Comparison of ENCODE assay signal across 8 cellular contexts in the genomic region with DNA sequence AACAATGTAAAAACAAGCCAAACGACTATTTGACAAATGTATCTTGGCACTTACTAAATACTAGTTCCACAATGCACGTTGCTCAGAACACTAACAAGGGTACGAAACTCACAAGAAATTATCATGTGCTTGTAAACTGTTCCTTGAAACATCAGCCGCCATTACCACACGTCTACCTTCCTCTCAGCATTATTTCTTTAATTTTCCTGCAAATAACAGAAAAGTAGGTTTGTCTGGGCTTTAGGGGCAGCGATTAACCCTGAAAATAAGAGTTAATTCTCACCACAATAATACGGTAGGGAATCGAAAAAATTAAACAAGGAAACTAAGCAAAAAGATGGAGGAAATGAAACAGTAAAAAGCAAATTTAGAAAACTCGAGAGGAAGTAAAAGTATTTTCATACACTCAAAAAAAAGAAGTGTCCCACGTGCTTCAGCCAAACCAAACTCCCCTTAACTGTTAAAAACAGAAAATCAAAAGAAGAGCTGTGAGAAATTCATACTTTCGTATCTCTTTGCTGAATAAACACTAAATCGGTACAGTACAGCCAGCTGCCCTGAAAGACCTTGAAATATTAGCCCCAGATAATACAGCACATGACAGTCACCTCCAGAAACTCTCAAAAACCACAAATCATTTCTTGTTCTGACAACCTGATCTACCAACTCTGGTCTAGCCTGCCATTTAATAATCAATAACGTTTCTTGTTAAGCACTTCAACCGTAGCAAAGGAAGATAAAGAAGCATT. TPM values are rescaled to one million over a fixed set of nuclear protein-coding genes. Genes with fewer than 3 reads are reported as not detected.
DNase-seq lines count a peak whose midpoint lies in the region; ATAC-seq and TF ChIP-seq lines count a peak whose summit lies in the region.

No MANE protein-coding gene starts in this region.

- H3K4me3 Mint-ChIP-seq in activated T-cell treated with anti-CD3 and anti-CD28 coated beads, Interleukin-2, amount 50 U/mL, for 4 hours: peak overlapping the region; percentile 97

- no peaks in the 10 kb centered on the region for H4K20me1 ChIP-seq in fibroblast of lung (ENCODE audit: control insufficient read depth, extremely low read depth, insufficient read depth, low read length)

- CTCF ChIA-PET in RWPE1 (lab: Yijun Ruan, JAX): interaction anchor here (0.6 kb wide), 1 partner anchor 34 kb away, joined by 6 read pairs; no protein-coding TSS in a partner anchor

- POLR2A ChIA-PET in RWPE1 (lab: Yijun Ruan, JAX; ENCODE audit: low non-redundant PET): interaction anchor here (0.6 kb wide), 1 partner anchor 11 kb away, joined by 3 read pairs; no protein-coding TSS in a partner anchor

- peak overlapping the region; percentile 95 for H3K9ac ChIP-seq in fibroblast of lung (ENCODE audit: insufficient read depth, low read length)

- peaks cover 63% of the 10 kb centered on the region for H3K79me2 ChIP-seq in fibroblast of lung (ENCODE audit: control insufficient read depth, insufficient read depth, low read length)

- intact Hi-C loops in sigmoid colon (cut with DNase I): loop anchor here (2.0 kb wide), 1 partner anchor 17 kb away; no protein-coding TSS in a partner anchor

- H3K36me3 Mint-ChIP-seq in activated T-cell treated with anti-CD3 and anti-CD28 coated beads, Interleukin-2, amount 50 U/mL, for 4 hours (ENCODE audit: insufficient read depth): peaks cover 35% of the 10 kb centered on the region

- no peak for TF ChIP-seq POLR2A in sigmoid colon (IDR thresholded peaks at IDR 0.05)

- peaks cover 85% of the 10 kb centered on the region for H3K4me1 Mint-ChIP-seq in activated T-cell treated with anti-CD3 and anti-CD28 coated beads, Interleukin-2, amount 50 U/mL, for 4 hours (ENCODE audit: low read depth)

- 8 to 15% methylated on average over 14 of the region's 14 CpGs for WGBS in sigmoid colon, 2 donors

- TF ChIP-seq CTCF in RWPE1 (conservative IDR thresholded peaks at IDR 0.05; ENCODE audit: low read depth) (no peak), fibroblast of lung (conservative IDR thresholded peaks at IDR 0.05 in 1 of 2, IDR thresholded peaks at IDR 0.05 in 1 of 2; ENCODE audit: low read depth in 1 of 2, low read length in 2 of 2) (no peak), sigmoid colon (IDR thresholded peaks at IDR 0.05) (no peak)

- H3K27me3 ChIP-seq in fibroblast of lung (ENCODE audit: control insufficient read depth, insufficient read depth, low read length): no peaks in the 10 kb centered on the region
- no peaks in the 10 kb centered on the region for H3K27me3 ChIP-seq in sigmoid colon

- H3K4me3 ChIP-seq in fibroblast of lung (replicated peaks in 1 of 4; ENCODE audit: control extremely low read depth in 1 of 4, insufficient read depth in 1 of 4, low read depth in 3 of 4, low read length in 4 of 4) (peak overlapping the region; percentile 73 to 95 (median 87)), sigmoid colon (peak overlapping the region; percentile 76 to 89 (median 86))

- no peak overlapping the region for H2AFZ ChIP-seq in fibroblast of lung (ENCODE audit: low read length)

- no peak for TF ChIP-seq EP300 in sigmoid colon (IDR thresholded peaks at IDR 0.05)

- H3K36me3 ChIP-seq in fibroblast of lung (ENCODE audit: control insufficient read depth, insufficient read depth, low read length): no peaks in the 10 kb centered on the region
- peaks cover 0 to 4% (median 0%) of the 10 kb centered on the region in 4 donors for H3K36me3 ChIP-seq in sigmoid colon

- ATAC-seq in activated T-cell treated with anti-CD3 and anti-CD28 coated beads, Interleukin-2, amount 50 U/mL, for 4 hours: peak; percentile 7 to 18
- peak; percentile 60 for ATAC-seq in HG02884 (IDR thresholded peaks at IDR 0.05; ENCODE audit: unreplicated experiment)

- no peaks in the 10 kb centered on the region for H3K27me3 Mint-ChIP-seq in activated T-cell treated with anti-CD3 and anti-CD28 coated beads, Interleukin-2, amount 50 U/mL, for 4 hours (ENCODE audit: low read depth)

- H3K9me3 Mint-ChIP-seq in activated T-cell treated with anti-CD3 and anti-CD28 coated beads, Interleukin-2, amount 50 U/mL, for 4 hours: no peaks in the 10 kb centered on the region

- H3K4me1 ChIP-seq in fibroblast of lung (ENCODE audit: control insufficient read depth, extremely low read depth, insufficient read depth, low read length): peaks cover 31% of the 10 kb centered on the region
- H3K4me1 ChIP-seq in sigmoid colon: peaks cover 0 to 61% (median 51%) of the 10 kb centered on the region in 4 donors

- H3K4me2 ChIP-seq in fibroblast of lung (ENCODE audit: extremely low read depth, insufficient read depth, low read length): peak overlapping the region; percentile 94

- H3K27ac ChIP-seq in RWPE1: peak overlapping the region; percentile 93
- H3K27ac ChIP-seq in fibroblast of lung (ENCODE audit: insufficient read depth, low read length): peak overlapping the region; percentile 88
- H3K27ac ChIP-seq in sigmoid colon: peak overlapping the region; percentile 93 to 98 (median 96)

- H3K9me3 ChIP-seq in fibroblast of lung (ENCODE audit: control insufficient read depth, insufficient read depth, low read depth, low read length) (no peaks in the 10 kb centered on the region), sigmoid colon (no peaks in the 10 kb centered on the region)

- DNase-seq in activated T-cell treated with anti-CD3 and anti-CD28 coated beads, Interleukin-2, amount 50 U/mL, for 4 hours: no peak
- no peak for DNase-seq in activated T-cell treated with anti-CD3 and anti-CD28 coated beads, Interleukin-2, amount 50 U/mL, for 48 hours
- DNase-seq in RWPE1 (ENCODE audit: low spot score): no peak
- DNase-seq in fibroblast of lung (ENCODE audit: low read depth in 2 of 2): no peak
- DNase-seq in sigmoid colon: no peak
- DNase-seq in NCI-H187 treated with DMSO at 0.1 percent for 48 hours (lab: John Stamatoyannopoulos, UW): no peak
- DNase-seq in activated CD8-positive, alpha-beta memory T cell treated with anti-CD3 and anti-CD28 coated beads for 24 hours: no peak

RNA-seq across cellular contexts. Expression of a gene that starts 1.2 kb away (rescaled TPM):
- total RNA-seq in activated T-cell treated with anti-CD3 and anti-CD28 coated beads, Interleukin-2, amount 50 U/mL, for 4 hours: 10 to 100 TPM; 69.5 to 83.6 (median 73.1) TPM
- total RNA-seq in fibroblast of lung: 24.7 and 43.4 TPM in 2 replicates
- polyA plus RNA-seq in fibroblast of lung: 60.0 and 61.6 TPM in 2 replicates
- 90.7 and 110 TPM in 2 replicates for polyA plus RNA-seq in fibroblast of lung (2012)
- polyA minus RNA-seq in fibroblast of lung (ENCODE audit: low replicate concordance): 91.7 and 92.6 TPM in 2 replicates
- 10 to 100 TPM; 27.1 to 44.3 (median 35.5) TPM for total RNA-seq in sigmoid colon
- 10 to 100 TPM; 46.8 to 55.6 (median 50.6) TPM for polyA plus RNA-seq in sigmoid colon
